Comparison of ENCODE assay signal across 19 cellular contexts in genomic region chr19:38197937-38198704, GRCh38. TPM values are rescaled to one million over a fixed set of nuclear protein-coding genes. Genes with fewer than 3 reads are reported as not detected.
DNase-seq lines count a peak whose midpoint lies in the region; ATAC-seq, FAIRE-seq and TF ChIP-seq lines count a peak whose summit lies in the region.
"Had no signal": no experiment of that assay in that cellular context is flagged by ENCODE, and none has a peak within 500 bp of the region (broad histone marks: within the 10 kb centered on the region; RNA-seq: fewer than 3 reads in every experiment).

No MANE protein-coding gene starts in this region.

- no peak overlapping the region for H4K5ac ChIP-seq in H1 (ENCODE audit: insufficient read length, low read depth, low read length)

- no peaks in the 10 kb centered on the region for H3K79me2 ChIP-seq in GM23338 (replicated peaks; ENCODE audit: insufficient read depth)
- H3K79me2 ChIP-seq in H1 (ENCODE audit: control insufficient read depth in 1 of 2, insufficient read depth in 2 of 2, low read length in 2 of 2), result no peaks in the 10 kb centered on the region

- H3K79me1 ChIP-seq in H1 (ENCODE audit: low read depth, low read length), result peaks cover 4% of the 10 kb centered on the region; the same call in 1 of the 2 replicates
- peaks cover 31% of the 10 kb centered on the region for H3K79me1 ChIP-seq in mesenchymal stem cell (replicated peaks; ENCODE audit: low read length, poor library complexity, severe bottlenecking)

- H2AK5ac ChIP-seq in H1 (ENCODE audit: low read depth, low read length), result no peak overlapping the region
- H2AK5ac ChIP-seq in mesenchymal stem cell (ENCODE audit: low read length, severe bottlenecking), result no peak overlapping the region

- no peaks in the 10 kb centered on the region for H3K27me3 ChIP-seq in GM23338 (ENCODE audit: insufficient read depth)
- H3K27me3 ChIP-seq in H1 (replicated peaks in 1 of 4; ENCODE audit: control insufficient read depth in 3 of 4, extremely low read depth in 1 of 4, insufficient read depth in 3 of 4, low read length in 3 of 4), result no peaks in the 10 kb centered on the region
- no peaks in the 10 kb centered on the region for H3K27me3 ChIP-seq in mesenchymal stem cell (ENCODE audit: control insufficient read depth in 1 of 2, insufficient read depth in 1 of 2, low read length in 2 of 2)
- H3K27me3 ChIP-seq: BE2C had no signal

- H3K4me2 ChIP-seq in GM23338 (no peak overlapping the region), H1 (ENCODE audit: insufficient read depth in 1 of 2, low read depth in 2 of 2, low read length in 2 of 2) (no peak overlapping the region), mesenchymal stem cell (ENCODE audit: low read length, poor library complexity, severe bottlenecking) (no peak overlapping the region)
- H3K4me2 ChIP-seq: A549 had no signal

- H3K27me3 Mint-ChIP-seq in GM23338 (ENCODE audit: insufficient read depth, low read depth, poor library complexity), result peaks cover 11% of the 10 kb centered on the region
- H3K27me3 Mint-ChIP-seq: CD4-positive, alpha-beta memory T cell had no signal

- H3K56ac ChIP-seq in H1 (replicated peaks; ENCODE audit: insufficient read length, low read depth, low read length), result no peak overlapping the region

- H2BK120ac ChIP-seq in H1 (replicated peaks; ENCODE audit: low read depth, low read length) (no peak overlapping the region), mesenchymal stem cell (ENCODE audit: low read depth, low read length) (no peak overlapping the region)

- no peak for TF ChIP-seq RAD21 in H1 (IDR thresholded peaks at IDR 0.05 in 1 of 2, conservative IDR thresholded peaks at IDR 0.05 in 1 of 2; ENCODE audit: low read depth in 2 of 2, low read length in 2 of 2)

- H3K9me3 Mint-ChIP-seq in GM23338, result no peaks in the 10 kb centered on the region
- H3K9me3 Mint-ChIP-seq: CD4-positive, alpha-beta memory T cell had no signal

- H2BK5ac ChIP-seq in H1 (ENCODE audit: low read depth, low read length) (no peak overlapping the region), mesenchymal stem cell (ENCODE audit: low read depth, low read length, poor library complexity, severe bottlenecking) (no peak overlapping the region)

- WGBS in H1 (ENCODE audit: extremely low coverage in 1 of 2, insufficient coverage in 1 of 2, insufficient read length in 1 of 2, insufficient replicate concordance in 2 of 2, low coverage in 1 of 2, low lambda C conversion rate in 2 of 2, missing lambda C conversion rate in 1 of 2), 2 experiments, result 88% methylated on average over 25 of the region's 25 CpGs; no CpG with 5 or more reads in 1 of the 2 experiments
- 93% methylated on average over 25 of the region's 25 CpGs for WGBS in mesenchymal stem cell

- POLR2A ChIA-PET in H1 (lab: Charles Lee; ENCODE audit: partially characterized antibody), result no interaction called here

- H4K91ac ChIP-seq in H1 (replicated peaks; ENCODE audit: insufficient read length, low read length), result no peak overlapping the region
- peak overlapping the region; percentile 40 for H4K91ac ChIP-seq in mesenchymal stem cell (ENCODE audit: low read length)

- H2AFZ ChIP-seq in GM23338, result no peak overlapping the region
- no peak overlapping the region for H2AFZ ChIP-seq in H1 (ENCODE audit: low read length)
- no peak overlapping the region for H2AFZ ChIP-seq in mesenchymal stem cell (ENCODE audit: low read depth, low read length)

- H3K27ac ChIP-seq in GM23338 (ENCODE audit: low read depth), result no peak overlapping the region
- H3K27ac ChIP-seq in H1 (ENCODE audit: low read depth, low read length), result no peak overlapping the region
- no peak overlapping the region for H3K27ac ChIP-seq in mesenchymal stem cell (ENCODE audit: low read length, poor library complexity, severe bottlenecking)
- H3K27ac ChIP-seq: A549, C4-2B had no signal

- peaks cover 2% of the 10 kb centered on the region; the same call in 1 of the 3 replicates for H3K4me1 Mint-ChIP-seq in GM23338

- no peak overlapping the region for H3K4ac ChIP-seq in H1 (replicated peaks; ENCODE audit: insufficient read length, low read depth, low read length)
- no peak overlapping the region for H3K4ac ChIP-seq in mesenchymal stem cell (ENCODE audit: low read depth in 1 of 2, low read length in 2 of 2)

- H3K27ac Mint-ChIP-seq in GM23338, result no peak overlapping the region
- H3K27ac Mint-ChIP-seq: CD4-positive, alpha-beta memory T cell had no signal

- H3K18ac ChIP-seq in H1 (ENCODE audit: extremely low read depth, low read length) (no peak overlapping the region), mesenchymal stem cell (ENCODE audit: low read depth in 1 of 2, low read length in 2 of 2) (no peak overlapping the region)

- no peak overlapping the region for H3K4me3 ChIP-seq in GM23338
- no peak overlapping the region for H3K4me3 ChIP-seq in H1 (ENCODE audit: extremely low read depth in 1 of 4, insufficient read depth in 2 of 4, low read depth in 3 of 4, low read length in 4 of 4)
- H3K4me3 ChIP-seq in mesenchymal stem cell (ENCODE audit: insufficient read depth in 1 of 2, low read depth in 1 of 2, low read length in 2 of 2), result no peak overlapping the region
- H3K4me3 ChIP-seq: A549 had no signal

- peaks cover 20% of the 10 kb centered on the region for H3K36me3 Mint-ChIP-seq in GM23338 (ENCODE audit: low read depth)

- H3K9ac ChIP-seq in H1 (replicated peaks in 1 of 4; ENCODE audit: extremely low read depth in 1 of 4, low read depth in 3 of 4, low read length in 3 of 4) (no peak overlapping the region), mesenchymal stem cell (ENCODE audit: low read length) (no peak overlapping the region)

- H3K9me3 ChIP-seq in H1 (ENCODE audit: insufficient read depth in 2 of 2, low read depth in 1 of 2, low read length in 1 of 2), result no peaks in the 10 kb centered on the region
- no peaks in the 10 kb centered on the region for H3K9me3 ChIP-seq in mesenchymal stem cell (ENCODE audit: control insufficient read depth, low read length)
- H3K9me3 ChIP-seq: A549, BE2C had no signal

- no peak overlapping the region for H2BK20ac ChIP-seq in H1 (ENCODE audit: low read length)

- no peak overlapping the region for H3K4me3 Mint-ChIP-seq in GM23338
- H3K4me3 Mint-ChIP-seq: CD4-positive, alpha-beta memory T cell had no signal

- H4K20me1 ChIP-seq in GM23338 (replicated peaks; ENCODE audit: insufficient read depth) (no peaks in the 10 kb centered on the region), H1 (replicated peaks in 1 of 2; ENCODE audit: control insufficient read depth in 1 of 2, insufficient read depth in 2 of 2, low read length in 2 of 2) (peaks cover 0 to 4% of the 10 kb centered on the region in 2 experiments)

- DNase-seq in D341Med (ENCODE audit: low spot score), result peak; percentile 59
- DNase-seq in GM23338 (ENCODE audit: low spot score), result no peak
- no peak for DNase-seq in H1 (ENCODE audit: low read depth in 1 of 2, low spot score in 2 of 2)
- DNase-seq in mesenchymal stem cell, result no peak
- no peak for DNase-seq in dedifferentiated amniotic fluid mesenchymal stem cell (ENCODE audit: extremely low spot score)
- no peak for DNase-seq in NCI-H1436 (lab: John Stamatoyannopoulos, UW)
- no peak for DNase-seq in NK-92 treated with Interleukin-12 subunit alpha and Interleukin-12 subunit beta, amount 100 ng/mL, for 24 hours (lab: John Stamatoyannopoulos, UW)
- DNase-seq: BE2C; CD4-positive, alpha-beta memory T cell; DMS153; DMS79 treated with DMSO at 0.1 percent for 48 hours; EL had no signal

- CTCF ChIA-PET in H1 (lab: Charles Lee; ENCODE audit: partially characterized antibody), result interaction anchor here (0.6 kb wide), 1 partner anchor 293 kb away, joined by 3 read pairs; no protein-coding TSS in a partner anchor

- H3K14ac ChIP-seq in H1 (ENCODE audit: insufficient read length) (no peak overlapping the region), mesenchymal stem cell (ENCODE audit: low read length in 2 of 2) (no peak overlapping the region)

- no peak for TF ChIP-seq POLR2A in H1 (IDR thresholded peaks at IDR 0.05; ENCODE audit: control extremely low read depth in 1 of 2, low read depth in 2 of 2, low read length in 2 of 2)

- ATAC-seq in GM23338, result peak; percentile 23; the same call in 2 of the 3 replicates

- H2BK15ac ChIP-seq in H1 (ENCODE audit: low read length) (no peak overlapping the region), mesenchymal stem cell (ENCODE audit: low read depth, poor library complexity, severe bottlenecking) (no peak overlapping the region)

- H3K4me1 ChIP-seq in GM23338 (ENCODE audit: insufficient read depth), result no peaks in the 10 kb centered on the region
- no peaks in the 10 kb centered on the region for H3K4me1 ChIP-seq in H1 (replicated peaks in 1 of 4; ENCODE audit: control insufficient read depth in 3 of 4, insufficient read depth in 4 of 4, low read length in 3 of 4)
- peaks cover 9% of the 10 kb centered on the region for H3K4me1 ChIP-seq in mesenchymal stem cell (ENCODE audit: control insufficient read depth, insufficient read depth, low read depth, low read length)

- H3K23me2 ChIP-seq in H1 (ENCODE audit: low read depth, low read length), result no peaks in the 10 kb centered on the region; the same call in 1 of the 2 replicates

- H3K36me3 ChIP-seq in GM23338 (ENCODE audit: insufficient read depth) (no peaks in the 10 kb centered on the region), H1 (ENCODE audit: control insufficient read depth in 2 of 4, insufficient read depth in 4 of 4, low read length in 3 of 4) (peaks cover 0 to 10% (median 2%) of the 10 kb centered on the region in 4 experiments; a peak in 5 of 8 replicates), mesenchymal stem cell (ENCODE audit: control insufficient read depth in 1 of 2, insufficient read depth in 2 of 2, low read depth in 1 of 2, low read length in 2 of 2) (peaks cover 62 to 88% of the 10 kb centered on the region in 2 experiments)

- H3K9me2 ChIP-seq in GM23338 (ENCODE audit: insufficient read depth), result no peaks in the 10 kb centered on the region

- no peak for FAIRE-seq in H1 (lab: Jason Lieb, UNC)
- FAIRE-seq: A549, D721Med, G401.6, GM12892, GM19239, H54 had no signal

- H2BK12ac ChIP-seq in H1 (ENCODE audit: low read depth, low read length) (no peak overlapping the region), mesenchymal stem cell (ENCODE audit: low read length in 2 of 2) (no peak overlapping the region)

- no peak for TF ChIP-seq EP300 in H1 (IDR thresholded peaks at IDR 0.05; ENCODE audit: borderline replicate concordance in 1 of 2, low read depth in 2 of 2, low read length in 2 of 2)

- H3K23ac ChIP-seq in H1 (ENCODE audit: insufficient read length), result no peak overlapping the region
- no peak overlapping the region for H3K23ac ChIP-seq in mesenchymal stem cell (ENCODE audit: low read length in 2 of 2)

- H3F3A ChIP-seq in GM23338 (replicated peaks; ENCODE audit: low read depth), result no peaks in the 10 kb centered on the region; the same call in 1 of the 2 replicates

- H4K8ac ChIP-seq in H1 (ENCODE audit: extremely low read depth, insufficient read depth, low read length) (no peak overlapping the region; the same call in 1 of the 2 replicates), mesenchymal stem cell (ENCODE audit: low read length) (no peak overlapping the region)

- TF ChIP-seq CTCF in GM23338 (conservative IDR thresholded peaks at IDR 0.05; ENCODE audit: low read depth in 2 of 2) (no peak), H1 (IDR thresholded peaks at IDR 0.05; ENCODE audit: control extremely low read depth in 1 of 3, insufficient read depth in 1 of 3, low read depth in 1 of 3, low read length in 3 of 3) (no peak)

RNA-seq across cellular contexts. Expression of gene DPF1, which starts 25.9 kb away (rescaled TPM):
- 8.3 and 11.7 TPM in 2 replicates for total RNA-seq in GM23338 (2014; rRNA removed; shearing (Covaris generic))
- 7.9 and 8.3 TPM in 2 replicates for polyA plus RNA-seq in GM23338 (2016; fragmentation: Nextera tagmentation; extraction: Ambion mirVana)
- total RNA-seq in H1 (2021; fragmentation: NEBNext Ultra II Directional; extraction: Animal tissue kit (Norgen Biotek cat#: 25700)), result 15.2 and 15.6 TPM in 2 replicates
- 12.9 and 20.9 TPM in 2 replicates for polyA plus RNA-seq in H1 (2011; rRNA removed)
- polyA plus RNA-seq in H1 (2011; cell fraction: cytosol; rRNA removed), result 12.4 TPM
- 20.0 TPM for polyA plus RNA-seq in H1 (2011; cell fraction: nucleus; rRNA removed)
- 5.4 to 11.2 TPM (median 10.0 TPM) in 4 replicates for polyA plus RNA-seq in H1 (2012, experiment 1 of 2)
- polyA plus RNA-seq in H1 (2012, experiment 2 of 2), result 7.2 TPM
- 5.0 TPM for polyA plus RNA-seq in H1 (2013, experiment 1 of 2)
- polyA plus RNA-seq in H1 (2013, experiment 2 of 2), result 5.9 TPM
- polyA minus RNA-seq in H1 (2011; rRNA and poly(A)+ RNA removed), result 3.9 and 5.9 TPM in 2 replicates
- polyA minus RNA-seq in H1 (2011; cell fraction: cytosol; rRNA and poly(A)+ RNA removed), result 7.3 TPM
- polyA minus RNA-seq in H1 (2011; cell fraction: nucleus; rRNA and poly(A)+ RNA removed), result 5.0 TPM
- 1.4 TPM for polyA plus RNA-seq in mesenchymal stem cell (2013, experiment 1 of 2)
- 1.3 TPM for polyA plus RNA-seq in mesenchymal stem cell (2013, experiment 2 of 2)
- total RNA-seq: CD4-positive, alpha-beta memory T cell had no signal
- polyA plus RNA-seq: CD4-positive, alpha-beta memory T cell had no signal

RNA-seq across cellular contexts. Expression of gene PPP1R14A, which starts 58.1 kb away (rescaled TPM):
- total RNA-seq in GM23338 (2014; rRNA removed; shearing (Covaris generic)), result 9.4 and 14.5 TPM in 2 replicates
- polyA plus RNA-seq in GM23338 (2016; fragmentation: Nextera tagmentation; extraction: Ambion mirVana), result 76.2 and 77.5 TPM in 2 replicates
- 21.8 and 26.3 TPM in 2 replicates for total RNA-seq in H1 (2021; fragmentation: NEBNext Ultra II Directional; extraction: Animal tissue kit (Norgen Biotek cat#: 25700))
- polyA plus RNA-seq in H1 (2011; rRNA removed), result 13.6 and 20.7 TPM in 2 replicates
- polyA plus RNA-seq in H1 (2011; cell fraction: cytosol; rRNA removed), result 22.7 TPM
- 12.6 TPM for polyA plus RNA-seq in H1 (2011; cell fraction: nucleus; rRNA removed)
- polyA plus RNA-seq in H1 (2012, experiment 1 of 2), result 8.5 to 22.2 TPM (median 17.5 TPM) in 4 replicates
- 11.4 TPM for polyA plus RNA-seq in H1 (2012, experiment 2 of 2)
- polyA plus RNA-seq in H1 (2013, experiment 1 of 2), result 26.7 TPM
- 25.6 TPM for polyA plus RNA-seq in H1 (2013, experiment 2 of 2)
- 0.27 and 0.82 TPM in 2 replicates for polyA minus RNA-seq in H1 (2011; rRNA and poly(A)+ RNA removed)
- 8.8 TPM for polyA minus RNA-seq in H1 (2011; cell fraction: cytosol; rRNA and poly(A)+ RNA removed)
- polyA minus RNA-seq in H1 (2011; cell fraction: nucleus; rRNA and poly(A)+ RNA removed), result 5.5 TPM
- polyA plus RNA-seq in mesenchymal stem cell (2013, experiment 1 of 2), result 61.0 TPM
- polyA plus RNA-seq in mesenchymal stem cell (2013, experiment 2 of 2), result 54.2 TPM
- total RNA-seq: CD4-positive, alpha-beta memory T cell had no signal
- polyA plus RNA-seq: CD4-positive, alpha-beta memory T cell had no signal
